Comparison of ENCODE assay signal across 7 cellular contexts in genomic region chr7:52741670-52742069, GRCh38.
"Had no signal": no experiment of that assay in that cellular context is flagged by ENCODE, and none has a peak within 500 bp of the region (broad histone marks: within the 10 kb centered on the region; RNA-seq: fewer than 3 reads in every experiment).

No MANE protein-coding gene starts in this region.

- H3K4me3 ChIP-seq: GM23338, HAP-1, K562 had no signal

- DNase-seq: H7, HFFc6, IMR-90, KG1 had no signal
